ENCODE assay signal across 1 cellular context in genomic region chr11:8683115-8683807, GRCh38.
TF ChIP-seq lines count a peak whose summit lies in the region.

No MANE protein-coding gene starts in this region.

TF ChIP-seq in HepG2, 621 proteins besides CTCF, POLR2A, EP300 and RAD21 (continued from another document):
- TF ChIP-seq THAP8 (CRISPR knock-in tag; IDR thresholded peaks at IDR 0.05; ENCODE audit: borderline replicate concordance) (peak; percentile 10; the same call in 1 of the 2 replicates), NAIF1 (CRISPR knock-in tag; IDR thresholded peaks at IDR 0.05; ENCODE audit: borderline replicate concordance) (peak; percentile 75; the same call in 1 of the 2 replicates), KAT2B (IDR thresholded peaks at IDR 0.05; ENCODE audit: borderline replicate concordance, low read depth, low read length) (no peak), ISL2 (CRISPR knock-in tag; IDR thresholded peaks at IDR 0.05) (0 out of 2 replicates have a peak, but pooled peaks have one; percentile 7), ZNF30 (CRISPR knock-in tag; IDR thresholded peaks at IDR 0.05) (no peak), ZFP36L1 (CRISPR knock-in tag; IDR thresholded peaks at IDR 0.05) (0 out of 2 replicates have a peak, but pooled peaks have one; percentile 42), TARDBP (CRISPR knock-in tag; IDR thresholded peaks at IDR 0.05) (0 out of 2 replicates have a peak, but pooled peaks have one; percentile 9), ZNF547 (CRISPR knock-in tag; IDR thresholded peaks at IDR 0.05) (peak; percentile 22; the same call in 1 of the 2 replicates), ZC3H4 (CRISPR knock-in tag; IDR thresholded peaks at IDR 0.05; ENCODE audit: borderline replicate concordance) (peak; percentile 18; the same call in 1 of the 2 replicates), PATZ1 (CRISPR knock-in tag; IDR thresholded peaks at IDR 0.05) (0 out of 2 replicates have a peak, but pooled peaks have one; percentile 1)
